23 cellular contexts compared by ENCODE assay signal in the genomic region with DNA sequence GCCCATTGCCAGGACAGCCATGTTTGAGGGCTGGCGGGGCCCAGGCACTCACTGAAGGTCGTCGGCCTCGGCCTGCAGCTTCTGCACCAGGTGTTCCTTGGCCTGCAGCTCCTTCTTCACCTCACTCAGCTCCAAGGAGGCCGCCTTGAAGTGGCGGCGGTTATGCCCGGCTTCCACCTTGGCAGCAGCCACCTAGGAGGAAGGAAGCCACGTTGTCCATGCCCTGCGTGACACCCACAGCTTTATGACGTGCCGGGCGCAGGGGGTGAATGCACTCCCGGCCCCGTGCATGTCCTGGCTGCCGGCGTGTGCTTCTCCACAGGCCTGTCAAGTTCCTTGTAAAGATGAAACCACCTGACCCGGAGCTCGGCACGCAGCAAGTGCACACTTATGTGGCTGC. TPM values are rescaled to one million over a fixed set of nuclear protein-coding genes. Genes with fewer than 3 reads are reported as not detected.
DNase-seq lines count a peak whose midpoint lies in the region; ATAC-seq and TF ChIP-seq lines count a peak whose summit lies in the region.
"Had no signal": no experiment of that assay in that cellular context is flagged by ENCODE, and none has a peak within 500 bp of the region (broad histone marks: within the 10 kb centered on the region; RNA-seq: fewer than 3 reads in every experiment).

No MANE protein-coding gene starts in this region.

- peaks cover 13 to 14% of the 10 kb centered on the region in 2 donors for H3K4me1 Mint-ChIP-seq in stimulated activated naive B cell treated with anti-CD40 and anti-IgM and Interleukin-4, amounts not matched to agents 10 μg/mL and 1 μg/mL and 100 μg/mL, for 72 hours
- H3K4me1 Mint-ChIP-seq: CD8-positive, alpha-beta memory T cell had no signal

- WGBS in neuronal stem cell (ENCODE audit: extremely low coverage in 2 of 2, insufficient read length in 2 of 2, insufficient replicate concordance in 1 of 2), 2 donors, result no CpG with 5 or more reads among the region's 20 CpGs
- 83 to 94% (median 90%) methylated on average over 15 to 20 of the region's 20 CpGs for whole genome bisulfite sequencing in stomach, 5 donors

- DNase-seq in dorsolateral prefrontal cortex (no peak), neuronal stem cell (ENCODE audit: low spot score) (no peak), stomach (no peak)
- no peak for DNase-seq in stimulated activated naive B cell treated with anti-CD40 and anti-IgM and Interleukin-4, amounts not matched to agents 10 μg/mL and 1 μg/mL and 100 μg/mL, for 72 hours
- DNase-seq in NK-92 treated with Interleukin-12 subunit alpha and Interleukin-12 subunit beta, amount 100 ng/mL, for 24 hours (lab: John Stamatoyannopoulos, UW), result no peak
- no peak for DNase-seq in stimulated activated naive CD4-positive, alpha-beta T cell (lab: John Stamatoyannopoulos, UW)
- DNase-seq: Calu3; CD8-positive, alpha-beta memory T cell; DMS79 treated with DMSO at 0.1 percent for 48 hours; GF-D8; H7; NCI-H1048; NCI-H1417 treated with DMSO at 0.1 percent for 48 hours; NCI-H2081 treated with DMSO at 0.1 percent for 48 hours; NCI-H226; NCI-H510A; NCI-H69; SHP77 had no signal

- ATAC-seq in stimulated activated naive B cell treated with anti-CD40 and anti-IgM and Interleukin-4, amounts not matched to agents 10 μg/mL and 1 μg/mL and 100 μg/mL, for 72 hours (replicated peaks), result no peak
- ATAC-seq: Panc1 had no signal

- TF ChIP-seq CTCF in VCaP (conservative IDR thresholded peaks at IDR 0.05) (no peak), dorsolateral prefrontal cortex (IDR thresholded peaks at IDR 0.05 in 54 of 56, conservative IDR thresholded peaks at IDR 0.05 in 2 of 56; ENCODE audit: low read depth in 1 of 56, partially characterized antibody in 56 of 56) (no peak), stomach (IDR thresholded peaks at IDR 0.05) (no peak)

- no peaks in the 10 kb centered on the region for H3K9me3 Mint-ChIP-seq in stimulated activated naive B cell treated with anti-CD40 and anti-IgM and Interleukin-4, amounts not matched to agents 10 μg/mL and 1 μg/mL and 100 μg/mL, for 72 hours
- H3K9me3 Mint-ChIP-seq: CD8-positive, alpha-beta memory T cell had no signal

- H2AK5ac ChIP-seq in neuronal stem cell (ENCODE audit: low read depth, low read length), result no peak overlapping the region

- peak overlapping the region; percentile 65 for H3K23ac ChIP-seq in neuronal stem cell (ENCODE audit: low read depth, low read length, poor library complexity)

- H3K4me3 ChIP-seq in dorsolateral prefrontal cortex, result no peak overlapping the region
- no peak overlapping the region for H3K4me3 ChIP-seq in neuronal stem cell (ENCODE audit: low read length in 2 of 2)
- no peak overlapping the region for H3K4me3 ChIP-seq in stomach

- H3K27me3 ChIP-seq in dorsolateral prefrontal cortex, result no peaks in the 10 kb centered on the region
- H3K27me3 ChIP-seq in neuronal stem cell (ENCODE audit: control insufficient read depth in 3 of 3, insufficient read depth in 3 of 3, low read depth in 1 of 3, low read length in 3 of 3), result no peaks in the 10 kb centered on the region
- no peaks in the 10 kb centered on the region for H3K27me3 ChIP-seq in stomach

- no peak overlapping the region for H2BK12ac ChIP-seq in neuronal stem cell (ENCODE audit: low read length)

- no peaks in the 10 kb centered on the region for H3K9me3 ChIP-seq in neuronal stem cell (replicated peaks in 1 of 2; ENCODE audit: control insufficient read depth in 2 of 2, insufficient read depth in 1 of 2, low read depth in 1 of 2, low read length in 2 of 2)
- H3K9me3 ChIP-seq in stomach, result no peaks in the 10 kb centered on the region

- no peak overlapping the region for H3K14ac ChIP-seq in neuronal stem cell (ENCODE audit: low read length)

- H3K4me1 ChIP-seq in neuronal stem cell (ENCODE audit: control insufficient read depth in 2 of 2, insufficient read depth in 1 of 2, low read depth in 1 of 2, low read length in 2 of 2) (no peaks in the 10 kb centered on the region), stomach (peaks cover 0 to 7% (median 0%) of the 10 kb centered on the region in 4 donors)

- no peak overlapping the region for H2BK120ac ChIP-seq in neuronal stem cell (ENCODE audit: low read depth, low read length)

- H3K4me2 ChIP-seq in neuronal stem cell (ENCODE audit: insufficient read depth, low read length, poor library complexity, severe bottlenecking), result no peak overlapping the region
- H3K4me2 ChIP-seq: KMS-11 had no signal

- peaks cover 54 to 61% of the 10 kb centered on the region in 2 donors for H3K36me3 Mint-ChIP-seq in stimulated activated naive B cell treated with anti-CD40 and anti-IgM and Interleukin-4, amounts not matched to agents 10 μg/mL and 1 μg/mL and 100 μg/mL, for 72 hours

- peak overlapping the region; percentile 3 for H3K27ac Mint-ChIP-seq in stimulated activated naive B cell treated with anti-CD40 and anti-IgM and Interleukin-4, amounts not matched to agents 10 μg/mL and 1 μg/mL and 100 μg/mL, for 72 hours

- H3K27ac ChIP-seq in VCaP (peak overlapping the region; percentile 92), dorsolateral prefrontal cortex (peak overlapping the region in 43 of 59 donors; percentile 6 to 78 (median 58)), neuronal stem cell (replicated peaks; ENCODE audit: low read length) (no peak overlapping the region), stomach (no peak overlapping the region)
- H3K27ac ChIP-seq: KMS-11, RWPE1 had no signal

- H3K36me3 ChIP-seq in neuronal stem cell (replicated peaks in 1 of 2; ENCODE audit: control insufficient read depth in 2 of 2, insufficient read depth in 2 of 2, low read length in 2 of 2) (peaks cover 53 to 91% of the 10 kb centered on the region in 2 donors), stomach (peaks cover 89 to 100% (median 100%) of the 10 kb centered on the region in 4 donors)

- peaks cover 6% of the 10 kb centered on the region for H3K79me1 ChIP-seq in neuronal stem cell (ENCODE audit: low read depth, low read length)

- no peak overlapping the region for H4K91ac ChIP-seq in neuronal stem cell (ENCODE audit: low read depth, low read length, poor library complexity)

- no peak overlapping the region for H2BK15ac ChIP-seq in neuronal stem cell (ENCODE audit: low read length)

- H4K8ac ChIP-seq in neuronal stem cell (ENCODE audit: low read depth, low read length), result no peak overlapping the region

- no peaks in the 10 kb centered on the region for H3K27me3 Mint-ChIP-seq in stimulated activated naive B cell treated with anti-CD40 and anti-IgM and Interleukin-4, amounts not matched to agents 10 μg/mL and 1 μg/mL and 100 μg/mL, for 72 hours
- H3K27me3 Mint-ChIP-seq: CD8-positive, alpha-beta memory T cell had no signal

- no peak for TF ChIP-seq POLR2A in stomach (IDR thresholded peaks at IDR 0.05)

- peak overlapping the region; percentile 44 for H3K9ac ChIP-seq in neuronal stem cell (ENCODE audit: low read depth, low read length, poor library complexity)
- H3K9ac ChIP-seq: KMS-11 had no signal

- no peak overlapping the region for H3K4me3 Mint-ChIP-seq in stimulated activated naive B cell treated with anti-CD40 and anti-IgM and Interleukin-4, amounts not matched to agents 10 μg/mL and 1 μg/mL and 100 μg/mL, for 72 hours
- H3K4me3 Mint-ChIP-seq: CD14-positive monocyte; CD8-positive, alpha-beta memory T cell had no signal

- no peak overlapping the region for H2AFZ ChIP-seq in neuronal stem cell (ENCODE audit: low read length)

- peak overlapping the region; percentile 48 for H2BK5ac ChIP-seq in neuronal stem cell (ENCODE audit: low read length)

- H3K18ac ChIP-seq in neuronal stem cell (ENCODE audit: low read length), result no peak overlapping the region

- no peak for TF ChIP-seq EP300 in stomach (IDR thresholded peaks at IDR 0.05)

- intact Hi-C loops in dorsolateral prefrontal cortex (cut with DNase I), result no loop called here
- intact Hi-C loops in stomach (cut with DNase I; ENCODE audit: low total_unique reads), result no loop called here

- no peak overlapping the region for H3K4ac ChIP-seq in neuronal stem cell (ENCODE audit: low read length)

RNA-seq across cellular contexts. Expression of a gene that starts 16.0 kb away (rescaled TPM):
- total RNA-seq in dorsolateral prefrontal cortex (10 to 100 TPM; 35.7 to 67.9 (median 47.9) TPM), stomach (10 to 100 TPM; 26.3 to 75.9 (median 73.4) TPM)
- 34.7 TPM for polyA plus RNA-seq in neuronal stem cell (2013, experiment 1 of 2)
- polyA plus RNA-seq in neuronal stem cell (2013, experiment 2 of 2), result 30.8 TPM
- polyA plus RNA-seq in stomach, result 10 to 100 TPM in 2 of 3 donors, 1 to 10 TPM in 1; 8.1 to 26.8 (median 10.7) TPM

RNA-seq across cellular contexts. Expression of a gene that starts 51.1 kb away (rescaled TPM):
- total RNA-seq in dorsolateral prefrontal cortex, result 10 to 100 TPM; 46.0 to 96.5 (median 63.7) TPM
- polyA plus RNA-seq in neuronal stem cell (2013, experiment 1 of 2), result 6.8 TPM
- 7.2 TPM for polyA plus RNA-seq in neuronal stem cell (2013, experiment 2 of 2)
- total RNA-seq in stomach, result 100 to 1,000 TPM in 2 of 5 donors, 10 to 100 TPM in 3; 53.7 to 204 (median 75.5) TPM
- polyA plus RNA-seq in stomach, result 10 to 100 TPM in 2 of 3 donors, 1 to 10 TPM in 1; 8.8 to 29.2 (median 17.9) TPM

Comparison
In these comparisons a context has a peak if more than half of its experiments do, and no peak if none do; other contexts are left out.
1. H3K27ac ChIP-seq: peak in VCaP (single experiment) and dorsolateral prefrontal cortex (43 of 59); none in neuronal stem cell (single experiment) and stomach (0 of 5).